Comparison of ENCODE assay signal across 17 cellular contexts in the genomic region with DNA sequence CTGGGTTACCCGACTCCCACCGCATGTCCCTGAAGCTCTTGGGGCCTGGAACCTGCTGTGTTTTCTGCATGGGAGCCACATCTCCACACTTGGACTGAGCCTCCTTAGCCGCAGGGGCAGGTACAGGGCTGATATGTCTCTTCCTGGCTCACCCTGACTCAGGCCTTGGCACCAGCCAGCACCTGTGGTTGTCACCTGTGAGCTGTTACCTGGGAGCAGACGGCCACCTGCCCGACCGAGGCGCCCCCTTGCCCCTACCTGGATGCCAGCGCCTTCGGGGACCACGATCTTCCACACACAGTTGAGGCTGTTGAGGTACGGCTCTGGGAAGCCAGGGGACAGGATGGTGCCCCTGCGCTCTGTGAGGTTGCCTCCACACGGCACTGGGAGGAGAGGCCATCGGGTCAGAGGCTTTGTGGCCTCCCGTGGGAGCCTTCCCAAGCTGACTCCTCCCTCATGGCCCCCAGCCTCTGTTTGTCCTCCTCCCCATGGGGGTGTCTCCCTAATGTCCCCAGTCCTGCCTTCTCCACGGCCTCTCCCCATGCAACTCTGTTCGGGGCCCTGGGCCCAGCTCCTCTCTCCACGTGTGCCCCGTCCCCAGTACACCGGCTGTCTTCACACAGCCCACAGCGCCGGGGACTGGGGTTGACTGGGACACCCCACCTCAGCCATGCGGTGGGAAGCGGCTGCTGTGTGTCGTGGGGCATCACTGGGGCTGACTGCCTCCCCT.
A peak's percentile ranks its signal among the peaks of the same experiment; 100 is the strongest.
DNase-seq lines count a peak whose midpoint lies in the region; ATAC-seq and TF ChIP-seq lines count a peak whose summit lies in the region.
"Had no signal": no experiment of that assay in that cellular context is flagged by ENCODE, and none has a peak within 500 bp of the region (broad histone marks: within the 10 kb centered on the region; RNA-seq: fewer than 3 reads in every experiment).

No MANE protein-coding gene starts in this region.

- no peak for TF ChIP-seq POLR2A in ovary (IDR thresholded peaks at IDR 0.05)

- H3K18ac ChIP-seq in neuronal stem cell (ENCODE audit: low read length), result peak overlapping the region; percentile 76

- CTCF ChIA-PET in activated naive CD4-positive, alpha-beta T cell treated with anti-CD3 and anti-CD28 coated beads for 36 hours (lab: Charles Lee), result interaction anchor here (1.0 to 1.3 kb wide), 3 partner anchors 9 to 43 kb away, joined by 3 to 5 read pairs (median 4); no protein-coding TSS in a partner anchor

- H3K27ac Mint-ChIP-seq in endothelial cell (ENCODE audit: unreplicated experiment), result no peak overlapping the region
- no peak overlapping the region for H3K27ac Mint-ChIP-seq in activated naive CD4-positive, alpha-beta T cell treated with anti-CD3 and anti-CD28 coated beads for 36 hours
- H3K27ac Mint-ChIP-seq: B cell; CD8-positive, alpha-beta T cell had no signal

- peak overlapping the region; percentile 8 for H2BK12ac ChIP-seq in neuronal stem cell (ENCODE audit: low read length)

- no peaks in the 10 kb centered on the region for H3K36me3 ChIP-seq in H7 (replicated peaks; ENCODE audit: control insufficient read depth, insufficient read depth, low read length)
- peaks cover 5% of the 10 kb centered on the region for H3K36me3 ChIP-seq in adipocyte (ENCODE audit: control insufficient read depth, insufficient read depth, low read length, severe bottlenecking)
- no peaks in the 10 kb centered on the region for H3K36me3 ChIP-seq in neuronal stem cell (replicated peaks in 1 of 2; ENCODE audit: control insufficient read depth in 2 of 2, insufficient read depth in 2 of 2, low read length in 2 of 2)
- H3K36me3 ChIP-seq in ovary, result no peaks in the 10 kb centered on the region
- H3K36me3 ChIP-seq: BLaER1 treated with 17β-estradiol and CSF1 and Interleukin-3, amounts not matched to agents 10 nM and 100 nM; HAP-1 had no signal

- peak overlapping the region; percentile 46 for H3K23ac ChIP-seq in neuronal stem cell (ENCODE audit: low read depth, low read length, poor library complexity)

- no peak overlapping the region for H4K8ac ChIP-seq in neuronal stem cell (ENCODE audit: low read depth, low read length)

- TF ChIP-seq CTCF in endothelial cell (IDR thresholded peaks at IDR 0.05; ENCODE audit: unreplicated experiment) (no peak), omental fat pad (IDR thresholded peaks at IDR 0.05) (no peak), ovary (IDR thresholded peaks at IDR 0.05) (no peak)

- no peak overlapping the region for H3K4me3 ChIP-seq in H7 (ENCODE audit: insufficient read depth, low read depth, low read length)
- no peak overlapping the region for H3K4me3 ChIP-seq in adipocyte (ENCODE audit: low read length)
- H3K4me3 ChIP-seq in neuronal stem cell (ENCODE audit: low read length in 2 of 2), result no peak overlapping the region
- no peak overlapping the region for H3K4me3 ChIP-seq in ovary
- H3K4me3 ChIP-seq: BLaER1 treated with 17β-estradiol and CSF1 and Interleukin-3, amounts not matched to agents 10 nM and 100 nM; GM12878; HAP-1 had no signal

- no peak overlapping the region for H2AFZ ChIP-seq in neuronal stem cell (ENCODE audit: low read length)

- H3K4me2 ChIP-seq in neuronal stem cell (ENCODE audit: insufficient read depth, low read length, poor library complexity, severe bottlenecking), result no peak overlapping the region
- H3K4me2 ChIP-seq: BLaER1 treated with 17β-estradiol and CSF1 and Interleukin-3, amounts not matched to agents 10 nM and 100 nM had no signal

- H3K27me3 Mint-ChIP-seq in endothelial cell (ENCODE audit: unreplicated experiment), result no peaks in the 10 kb centered on the region
- H3K27me3 Mint-ChIP-seq in activated naive CD4-positive, alpha-beta T cell treated with anti-CD3 and anti-CD28 coated beads for 36 hours (ENCODE audit: low read depth), result peaks cover 16% of the 10 kb centered on the region

- DNase-seq in H7 (peak; percentile 31), adipocyte (ENCODE audit: low read depth) (no peak), endothelial cell (ENCODE audit: low spot score) (no peak), neuronal stem cell (ENCODE audit: low spot score) (no peak), NOMO-1 (lab: John Stamatoyannopoulos, UW; ENCODE audit: unreplicated experiment in 2 of 2) (no peak), omental fat pad (ENCODE audit: low spot score) (no peak), ovary (no peak)
- no peak for DNase-seq in activated naive CD4-positive, alpha-beta T cell treated with anti-CD3 and anti-CD28 coated beads for 36 hours
- DNase-seq: Calu3, DMS79 treated with DMSO at 0.1 percent for 48 hours, IMR-90 had no signal

- H3K9me3 Mint-ChIP-seq in endothelial cell (ENCODE audit: unreplicated experiment), result no peaks in the 10 kb centered on the region
- H3K9me3 Mint-ChIP-seq in activated naive CD4-positive, alpha-beta T cell treated with anti-CD3 and anti-CD28 coated beads for 36 hours, result no peaks in the 10 kb centered on the region
- H3K9me3 Mint-ChIP-seq: CD8-positive, alpha-beta T cell had no signal

- H2BK5ac ChIP-seq in neuronal stem cell (ENCODE audit: low read length), result no peak overlapping the region

- no CpG with 5 or more reads among the region's 25 CpGs for WGBS in neuronal stem cell (ENCODE audit: extremely low coverage in 2 of 2, insufficient read length in 2 of 2, insufficient replicate concordance in 1 of 2), 2 donors
- WGBS in ovary, 3 donors, result 91 to 97% (median 94%) methylated on average over 21 to 25 of the region's 25 CpGs

- H2AK5ac ChIP-seq in neuronal stem cell (ENCODE audit: low read depth, low read length), result no peak overlapping the region

- peaks cover 3% of the 10 kb centered on the region for H3K36me3 Mint-ChIP-seq in endothelial cell (ENCODE audit: low read depth, unreplicated experiment)
- H3K36me3 Mint-ChIP-seq in activated naive CD4-positive, alpha-beta T cell treated with anti-CD3 and anti-CD28 coated beads for 36 hours (ENCODE audit: low read depth), result no peaks in the 10 kb centered on the region
- H3K36me3 Mint-ChIP-seq: CD8-positive, alpha-beta T cell had no signal

- H3K9me3 ChIP-seq in adipocyte (ENCODE audit: control insufficient read depth, low read length) (no peaks in the 10 kb centered on the region), neuronal stem cell (replicated peaks in 1 of 2; ENCODE audit: control insufficient read depth in 2 of 2, insufficient read depth in 1 of 2, low read depth in 1 of 2, low read length in 2 of 2) (no peaks in the 10 kb centered on the region), ovary (no peaks in the 10 kb centered on the region)
- H3K9me3 ChIP-seq: BLaER1 treated with 17β-estradiol and CSF1 and Interleukin-3, amounts not matched to agents 10 nM and 100 nM; HAP-1 had no signal

- no peak for ATAC-seq in omental fat pad (ENCODE audit: low FRiP score)
- ATAC-seq: CD8-positive, alpha-beta T cell had no signal

- peak overlapping the region; percentile 12 for H3K4me3 Mint-ChIP-seq in endothelial cell (ENCODE audit: unreplicated experiment)
- no peak overlapping the region for H3K4me3 Mint-ChIP-seq in activated naive CD4-positive, alpha-beta T cell treated with anti-CD3 and anti-CD28 coated beads for 36 hours
- H3K4me3 Mint-ChIP-seq: B cell; CD8-positive, alpha-beta T cell had no signal

- H3K14ac ChIP-seq in neuronal stem cell (ENCODE audit: low read length), result peak overlapping the region; percentile 22

- intact Hi-C loops in activated naive CD4-positive, alpha-beta T cell treated with anti-CD3 and anti-CD28 coated beads for 36 hours (cut with micrococcal nuclease), result no loop called here
- intact Hi-C loops in ovary (cut with DNase I), result no loop called here

- H3K4me1 Mint-ChIP-seq in endothelial cell (ENCODE audit: unreplicated experiment), result peaks cover 19% of the 10 kb centered on the region
- H3K4me1 Mint-ChIP-seq in activated naive CD4-positive, alpha-beta T cell treated with anti-CD3 and anti-CD28 coated beads for 36 hours (ENCODE audit: low read depth), result no peaks in the 10 kb centered on the region
- H3K4me1 Mint-ChIP-seq: B cell had no signal

- no peak overlapping the region for H4K91ac ChIP-seq in neuronal stem cell (ENCODE audit: low read depth, low read length, poor library complexity)

- no peak overlapping the region for H2BK120ac ChIP-seq in neuronal stem cell (ENCODE audit: low read depth, low read length)

- H3K27me3 ChIP-seq in H7 (ENCODE audit: control insufficient read depth, insufficient read depth, low read length) (no peaks in the 10 kb centered on the region), adipocyte (replicated peaks; ENCODE audit: control insufficient read depth, insufficient read depth, low read length) (no peaks in the 10 kb centered on the region), neuronal stem cell (ENCODE audit: control insufficient read depth in 3 of 3, insufficient read depth in 3 of 3, low read depth in 1 of 3, low read length in 3 of 3) (peaks cover 0 to 10% (median 0%) of the 10 kb centered on the region in 3 experiments), ovary (no peaks in the 10 kb centered on the region)
- H3K27me3 ChIP-seq: BLaER1 treated with 17β-estradiol and CSF1 and Interleukin-3, amounts not matched to agents 10 nM and 100 nM had no signal

- H3K27ac ChIP-seq in neuronal stem cell (replicated peaks; ENCODE audit: low read length) (no peak overlapping the region), ovary (no peak overlapping the region)
- H3K27ac ChIP-seq: BLaER1 treated with 17β-estradiol and CSF1 and Interleukin-3, amounts not matched to agents 10 nM and 100 nM; HL-60 had no signal

- H3K79me1 ChIP-seq in neuronal stem cell (ENCODE audit: low read depth, low read length), result no peaks in the 10 kb centered on the region

- H3K4ac ChIP-seq in neuronal stem cell (ENCODE audit: low read length), result no peak overlapping the region

- H3K9ac ChIP-seq in adipocyte (ENCODE audit: low read length) (peak overlapping the region; percentile 64), neuronal stem cell (ENCODE audit: low read depth, low read length, poor library complexity) (peak overlapping the region; percentile 0)
- H3K9ac ChIP-seq: BLaER1 treated with 17β-estradiol and CSF1 and Interleukin-3, amounts not matched to agents 10 nM and 100 nM had no signal

- no peak for TF ChIP-seq EP300 in ovary (IDR thresholded peaks at IDR 0.05)

- peak overlapping the region; percentile 4 for H2BK15ac ChIP-seq in neuronal stem cell (ENCODE audit: low read length)

- H3K4me1 ChIP-seq in adipocyte (ENCODE audit: control insufficient read depth, insufficient read depth, low read length) (peaks cover 16% of the 10 kb centered on the region), neuronal stem cell (ENCODE audit: control insufficient read depth in 2 of 2, insufficient read depth in 1 of 2, low read depth in 1 of 2, low read length in 2 of 2) (no peaks in the 10 kb centered on the region), ovary (ENCODE audit: insufficient read depth) (no peaks in the 10 kb centered on the region)
- H3K4me1 ChIP-seq: HAP-1 had no signal
